In genomic region chr4:182062936-182063335, GRCh38 we compare ENCODE assay signal across 10 cellular contexts.
DNase-seq lines count a peak whose midpoint lies in the region; ATAC-seq, FAIRE-seq and TF ChIP-seq lines count a peak whose summit lies in the region.
"Had no signal": no experiment of that assay in that cellular context is flagged by ENCODE, and none has a peak within 500 bp of the region (broad histone marks: within the 10 kb centered on the region; RNA-seq: fewer than 3 reads in every experiment).

No MANE protein-coding gene starts in this region.

- H2AFZ ChIP-seq in MM.1S (ENCODE audit: low read length) = no peak overlapping the region

- H3K4me1 ChIP-seq in MM.1S (ENCODE audit: low read length) (peaks cover 18% of the 10 kb centered on the region), psoas muscle (peaks cover 14% of the 10 kb centered on the region), thyroid gland (no peaks in the 10 kb centered on the region)

- H3K9me3 ChIP-seq in MM.1S (replicated peaks; ENCODE audit: insufficient read depth, low read length) (no peaks in the 10 kb centered on the region), psoas muscle (no peaks in the 10 kb centered on the region), thyroid gland (no peaks in the 10 kb centered on the region)

- no peaks in the 10 kb centered on the region for H3K79me2 ChIP-seq in MM.1S (ENCODE audit: low read length)

- TF ChIP-seq POLR2A in thyroid gland (IDR thresholded peaks at IDR 0.05) = no peak

- peak overlapping the region; percentile 26; the same call in 1 of the 2 replicates for H3K4me2 ChIP-seq in MM.1S (ENCODE audit: low read depth, low read length)

- no peak for TF ChIP-seq CTCF in MM.1S (IDR thresholded peaks at IDR 0.05; ENCODE audit: low read length)
- TF ChIP-seq CTCF in psoas muscle (IDR thresholded peaks at IDR 0.05) = no peak
- TF ChIP-seq CTCF in thyroid gland (IDR thresholded peaks at IDR 0.05) = no peak

- DNase-seq in GM04504 (ENCODE audit: low read depth) (peak; percentile 35), MM.1S (peak; percentile 87), psoas muscle (no peak), NCI-H187 (lab: John Stamatoyannopoulos, UW) (no peak), thyroid gland (no peak)
- no peak for DNase-seq in activated CD8-positive, alpha-beta memory T cell treated with anti-CD3 and anti-CD28 coated beads, Interleukin-2, amount 50 U/mL, for 48 hours
- DNase-seq: NCI-H1694; stimulated activated CD4-positive, alpha-beta T cell treated with anti-CD3 and anti-CD28 coated beads, Interleukin-15, amount 100 ng/mL, for 24 hours had no signal

- ATAC-seq in psoas muscle = peak; percentile 63 to 75 (median 70)
- no peak for ATAC-seq in GM19351 (IDR thresholded peaks at IDR 0.05; ENCODE audit: unreplicated experiment)

- H3K9me2 ChIP-seq in MM.1S (replicated peaks; ENCODE audit: insufficient read depth, low read length) = no peaks in the 10 kb centered on the region

- peaks cover 6% of the 10 kb centered on the region; the same call in 1 of the 2 replicates for H3F3A ChIP-seq in MM.1S (ENCODE audit: insufficient read depth, low read length)

- FAIRE-seq in endometrium (lab: Jason Lieb, UNC) = peak; percentile 54

- no peak overlapping the region for H3K9ac ChIP-seq in MM.1S (ENCODE audit: low read length)

- H3K27ac ChIP-seq in MM.1S (ENCODE audit: low read length) = peak overlapping the region; percentile 35; the same call in 1 of the 2 replicates
- H3K27ac ChIP-seq in psoas muscle = peak overlapping the region; percentile 19
- H3K27ac ChIP-seq in thyroid gland = no peak overlapping the region

- intact Hi-C loops in psoas muscle (cut with DNase I) = no loop called here
- intact Hi-C loops in thyroid gland (cut with DNase I) = no loop called here

- H3K27me3 ChIP-seq in MM.1S (replicated peaks; ENCODE audit: insufficient read depth, low read length) (no peaks in the 10 kb centered on the region), psoas muscle (ENCODE audit: insufficient read depth in 3 of 3, low read length in 2 of 3) (no peaks in the 10 kb centered on the region), thyroid gland (no peaks in the 10 kb centered on the region)

- H4K20me1 ChIP-seq in MM.1S (ENCODE audit: insufficient read depth, low read length) = no peaks in the 10 kb centered on the region

- H3K4me3 ChIP-seq in MM.1S (ENCODE audit: low read length) (no peak overlapping the region), psoas muscle (no peak overlapping the region), thyroid gland (replicated peaks in 1 of 3) (no peak overlapping the region)

- H3K36me3 ChIP-seq in MM.1S (replicated peaks; ENCODE audit: insufficient read depth, low read length) (no peaks in the 10 kb centered on the region), psoas muscle (ENCODE audit: insufficient read depth in 1 of 2, low read depth in 1 of 2) (no peaks in the 10 kb centered on the region), thyroid gland (no peaks in the 10 kb centered on the region)

Comparison
In these comparisons a context has a peak if more than half of its experiments do, and no peak if none do; other contexts are left out.
1. DNase-seq: peak in GM04504 (single experiment) and MM.1S (single experiment); none in psoas muscle (0 of 2), activated CD8-positive, alpha-beta memory T cell treated with anti-CD3 and anti-CD28 coated beads, Interleukin-2, amount 50 U/mL, for 48 hours (single experiment), NCI-H187 (0 of 2) and thyroid gland (0 of 2).
2. H3K27ac ChIP-seq: peak in MM.1S (single experiment) and psoas muscle (single experiment); none in thyroid gland (0 of 3).